Comparison of ENCODE assay signal across 1 cellular context in genomic region chr20:63651942-63652191, GRCh38.
TF ChIP-seq lines count a peak whose summit lies in the region.

No MANE protein-coding gene starts in this region.

TF ChIP-seq in HCT116, 20 proteins besides CTCF, POLR2A, EP300 and RAD21 (continued from another document):
- no peak for TF ChIP-seq CBX3 (IDR thresholded peaks at IDR 0.05; ENCODE audit: low read depth)
- TF ChIP-seq, protein P1, sequence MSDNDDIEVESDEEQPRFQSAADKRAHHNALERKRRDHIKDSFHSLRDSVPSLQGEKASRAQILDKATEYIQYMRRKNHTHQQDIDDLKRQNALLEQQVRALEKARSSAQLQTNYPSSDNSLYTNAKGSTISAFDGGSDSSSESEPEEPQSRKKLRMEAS (IDR thresholded peaks at IDR 0.05), result no peak
- no peak for TF ChIP-seq YY1 (IDR thresholded peaks at IDR 0.05; ENCODE audit: extremely low read depth, insufficient replicate concordance, low read depth, low read length)
- TF ChIP-seq POLR2AphosphoS5 (IDR thresholded peaks at IDR 0.05; ENCODE audit: low read depth, low read length), result no peak
- no peak for TF ChIP-seq ATF3 (IDR thresholded peaks at IDR 0.05)
- no peak for TF ChIP-seq SRF (IDR thresholded peaks at IDR 0.05; ENCODE audit: low read depth)
- no peak for TF ChIP-seq REST (IDR thresholded peaks at IDR 0.05; ENCODE audit: low read depth)
- no peak for TF ChIP-seq SP1 (IDR thresholded peaks at IDR 0.05; ENCODE audit: low read depth)
- TF ChIP-seq ZFX (IDR thresholded peaks at IDR 0.05), result no peak
- no peak for TF ChIP-seq EZH2 (IDR thresholded peaks at IDR 0.05)
- TF ChIP-seq ZNF274 (IDR thresholded peaks at IDR 0.05; ENCODE audit: low read depth, low read length), result no peak
- no peak for TF ChIP-seq SIN3A (IDR thresholded peaks at IDR 0.05; ENCODE audit: low read depth)
